Comparison of ENCODE assay signal across 21 cellular contexts in the genomic region with DNA sequence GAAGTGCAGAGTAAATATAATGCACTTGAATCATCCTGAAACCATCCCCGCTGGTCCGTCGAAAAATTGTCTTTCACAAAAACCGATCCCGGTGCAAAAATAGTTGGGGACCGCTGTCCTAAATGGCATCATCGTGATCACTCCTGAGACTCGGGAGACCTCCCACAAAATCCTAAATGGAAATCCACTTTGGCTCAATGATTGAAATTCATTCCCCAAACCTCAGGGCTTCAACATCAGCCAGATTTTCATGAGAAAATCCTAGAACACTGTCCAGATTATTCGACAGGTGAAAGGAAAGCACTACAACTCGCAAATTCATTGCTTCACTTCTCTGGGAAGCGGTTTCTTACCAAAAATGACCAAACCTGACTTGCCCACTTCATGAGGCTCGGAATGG.
"Had no signal": no experiment of that assay in that cellular context is flagged by ENCODE, and none has a peak within 500 bp of the region (broad histone marks: within the 10 kb centered on the region; RNA-seq: fewer than 3 reads in every experiment).

No MANE protein-coding gene starts in this region.

- H3K4me1 ChIP-seq: esophagus squamous epithelium, gastrocnemius medialis, heart right ventricle, left lung, lower lobe of right lung had no signal

- H3K4me3 ChIP-seq: coronary artery, dorsolateral prefrontal cortex, esophagus squamous epithelium, gastrocnemius medialis, heart right ventricle, left lung, lower lobe of right lung, mucosa of descending colon had no signal

- H3K36me3 ChIP-seq: esophagus squamous epithelium, gastrocnemius medialis, heart right ventricle, left lung, lower lobe of right lung had no signal

- H3K9me3 Mint-ChIP-seq: immature natural killer cell had no signal

- H3K36me3 Mint-ChIP-seq: immature natural killer cell, mesothelial cell of epicardium, naive B cell had no signal

- H3K27ac ChIP-seq: coronary artery, dorsolateral prefrontal cortex, esophagus squamous epithelium, gastrocnemius medialis, heart right ventricle, left lung, lower lobe of right lung had no signal

- DNase-seq: dermis blood vessel endothelial cell; dorsolateral prefrontal cortex; effector CD4-positive, alpha-beta T cell; effector memory CD4-positive, alpha-beta T cell; esophagus squamous epithelium; foreskin fibroblast; foreskin melanocyte; gastrocnemius medialis; glutamatergic neuron; heart right ventricle; hypothalamus; immature natural killer cell; left cardiac atrium; left lung; left ventricle myocardium superior; lower lobe of right lung; mesenchymal stem cell; mucosa of descending colon; naive B cell had no signal

- H3K9me3 ChIP-seq: esophagus squamous epithelium, gastrocnemius medialis, heart right ventricle, left lung, lower lobe of right lung, mucosa of descending colon had no signal

- ATAC-seq: gastrocnemius medialis, heart right ventricle, left cardiac atrium, left lung, left ventricle myocardium superior, lower lobe of right lung, mucosa of descending colon had no signal

- H3K27me3 Mint-ChIP-seq: naive B cell had no signal

- H3K4me3 Mint-ChIP-seq: immature natural killer cell, mesothelial cell of epicardium, naive B cell had no signal

- H3K27ac Mint-ChIP-seq: immature natural killer cell, mesothelial cell of epicardium, naive B cell had no signal

- H3K27me3 ChIP-seq: esophagus squamous epithelium, gastrocnemius medialis, heart right ventricle, left lung had no signal

- H3K4me1 Mint-ChIP-seq: immature natural killer cell, naive B cell had no signal
